ENCODE assay signal across 14 cellular contexts in genomic region chr11:15145151-15145550, GRCh38. TPM values are rescaled to one million over a fixed set of nuclear protein-coding genes. Genes with fewer than 3 reads are reported as not detected.
DNase-seq lines count a peak whose midpoint lies in the region; ATAC-seq, FAIRE-seq and TF ChIP-seq lines count a peak whose summit lies in the region.
"Had no signal": no experiment of that assay in that cellular context is flagged by ENCODE, and none has a peak within 500 bp of the region (broad histone marks: within the 10 kb centered on the region; RNA-seq: fewer than 3 reads in every experiment).

No MANE protein-coding gene starts in this region.

- H3K27me3 ChIP-seq in liver (ENCODE audit: control insufficient read depth in 4 of 4, insufficient read depth in 4 of 4, low read length in 3 of 4) (no peaks in the 10 kb centered on the region), HepG2 (ENCODE audit: control insufficient read depth in 1 of 2, insufficient read depth in 2 of 2, low read length in 2 of 2) (no peaks in the 10 kb centered on the region), colonic mucosa (no peaks in the 10 kb centered on the region), right lobe of liver (no peaks in the 10 kb centered on the region)
- H3K27me3 ChIP-seq: BLaER1 had no signal

- no peaks in the 10 kb centered on the region for H3K27me3 Mint-ChIP-seq in MCF 10A (ENCODE audit: insufficient read depth, unreplicated experiment)

- TF ChIP-seq CTCF in liver (IDR thresholded peaks at IDR 0.05; ENCODE audit: low read depth, low read length, missing input control) (no peak), HepG2 (CRISPR knock-in tag; IDR thresholded peaks at IDR 0.05) (no peak), colonic mucosa (IDR thresholded peaks at IDR 0.05) (no peak), right lobe of liver (IDR thresholded peaks at IDR 0.05) (no peak), MCF 10A (IDR thresholded peaks at IDR 0.05; ENCODE audit: unreplicated experiment) (no peak)

- no peak for TF ChIP-seq EP300 in HepG2 (IDR thresholded peaks at IDR 0.05; ENCODE audit: low read depth in 2 of 2, low read length in 2 of 2)
- TF ChIP-seq EP300 in HepG2 (CRISPR knock-in tag; IDR thresholded peaks at IDR 0.05; ENCODE audit: borderline replicate concordance) = no peak

- CTCF ChIA-PET in HepG2 (lab: Yijun Ruan, JAX; ENCODE audit: low intra/inter-chr PET ratio, low total read pairs) = no interaction called here
- CTCF ChIA-PET in MCF 10A (lab: Yijun Ruan, JAX) = interaction anchor here (0.8 to 1.2 kb wide), 2 partner anchors 43 to 65 kb away, joined by 3 read pairs; no protein-coding TSS in a partner anchor

- TF ChIP-seq POLR2A in HepG2 (IDR thresholded peaks at IDR 0.05; ENCODE audit: insufficient read depth in 1 of 2, low read depth in 2 of 2, low read length in 2 of 2) (no peak), right lobe of liver (IDR thresholded peaks at IDR 0.05) (no peak)

- no peak overlapping the region for H2AFZ ChIP-seq in HepG2 (ENCODE audit: low read length)

- H3K36me3 Mint-ChIP-seq in MCF 10A (ENCODE audit: insufficient read depth, unreplicated experiment) = no peaks in the 10 kb centered on the region

- no peaks in the 10 kb centered on the region for H3K4me1 Mint-ChIP-seq in MCF 10A (ENCODE audit: insufficient read depth, unreplicated experiment)

- H3K36me3 ChIP-seq in liver (ENCODE audit: control insufficient read depth in 4 of 4, insufficient read depth in 3 of 4, low read depth in 1 of 4, low read length in 3 of 4) (no peaks in the 10 kb centered on the region), HepG2 (replicated peaks in 1 of 2; ENCODE audit: control insufficient read depth in 1 of 2, insufficient read depth in 2 of 2, low read length in 2 of 2) (no peaks in the 10 kb centered on the region), colonic mucosa (no peaks in the 10 kb centered on the region), right lobe of liver (no peaks in the 10 kb centered on the region)
- H3K36me3 ChIP-seq: BLaER1 had no signal

- no peak overlapping the region for H3K4me3 Mint-ChIP-seq in MCF 10A (ENCODE audit: unreplicated experiment)
- H3K4me3 Mint-ChIP-seq: CD8-positive, alpha-beta memory T cell had no signal

- DNase-seq in HepG2 (ENCODE audit: low spot score) (no peak), colonic mucosa (peak; percentile 29), right lobe of liver (no peak), MCF 10A (ENCODE audit: unreplicated experiment) (no peak), islet precursor cell (no peak)
- DNase-seq: AML-193; CD8-positive, alpha-beta memory T cell; GF-D8 had no signal

- H3K27ac ChIP-seq in liver (ENCODE audit: low read depth in 1 of 2, low read length in 2 of 2) = no peak overlapping the region
- no peak overlapping the region for H3K27ac ChIP-seq in HepG2 (ENCODE audit: extremely low read length, insufficient read depth, low read length)
- H3K27ac ChIP-seq in colonic mucosa = peak overlapping the region; percentile 65
- H3K27ac ChIP-seq in right lobe of liver = peak overlapping the region in 1 of 3 donors; percentile 37
- H3K27ac ChIP-seq: 22Rv1, BLaER1 had no signal

- no peaks in the 10 kb centered on the region for H3K79me2 ChIP-seq in HepG2 (ENCODE audit: insufficient read depth, low read length)

- WGBS in liver = 44% methylated on average over 2 of the region's 2 CpGs
- 9% methylated on average over 2 of the region's 2 CpGs for WGBS in HepG2 (ENCODE audit: low lambda C conversion rate)
- 33% methylated on average over 2 of the region's 2 CpGs for WGBS in right lobe of liver (ENCODE audit: insufficient coverage, low coverage, low lambda C conversion rate, missing lambda C conversion rate)

- TF ChIP-seq RAD21 in liver (IDR thresholded peaks at IDR 0.05) (no peak), HepG2 (CRISPR knock-in tag; IDR thresholded peaks at IDR 0.05) (no peak)

- no peak for FAIRE-seq in HepG2 (lab: Jason Lieb, UNC)

- POLR2A ChIA-PET in HepG2 (lab: Yijun Ruan, JAX) (no interaction called here), MCF 10A (lab: Yijun Ruan, JAX) (no interaction called here)

- H3K4me2 ChIP-seq in HepG2 (ENCODE audit: low read depth, low read length) = no peak overlapping the region
- H3K4me2 ChIP-seq: BLaER1 had no signal

- in situ Hi-C loops in HepG2 (cut with HindIII; ENCODE audit: extremely low pct_ligation_motif_present, low pct_unique_long_range_greater_than_20kb) = no loop called here

- no peaks in the 10 kb centered on the region for H4K20me1 ChIP-seq in HepG2 (ENCODE audit: insufficient read depth, low read length)
- H4K20me1 ChIP-seq: BLaER1 had no signal

- H3K9me3 Mint-ChIP-seq in MCF 10A (ENCODE audit: unreplicated experiment) = no peaks in the 10 kb centered on the region
- H3K9me3 Mint-ChIP-seq: CD8-positive, alpha-beta memory T cell had no signal

- intact Hi-C loops in HepG2 (cut with micrococcal nuclease; ENCODE audit: unreplicated experiment) = no loop called here
- intact Hi-C loops in colonic mucosa (cut with DNase I) = no loop called here
- intact Hi-C loops in right lobe of liver (cut with DNase I) = loop anchor here in 1 of 2 donors (10.0 kb wide), 1 partner anchor 60 kb away; no protein-coding TSS in a partner anchor
- intact Hi-C loops in MCF 10A (cut with micrococcal nuclease) = no loop called here

- ATAC-seq in HepG2 (no peak), right lobe of liver (peak; percentile 54 to 78 (median 74)), HG02798 (IDR thresholded peaks at IDR 0.05; ENCODE audit: poor library complexity, unreplicated experiment) (no peak), GM18519 (IDR thresholded peaks at IDR 0.05; ENCODE audit: low FRiP score, unreplicated experiment) (no peak)

- H3K9ac ChIP-seq in liver (ENCODE audit: low read depth in 1 of 2, low read length in 2 of 2) (no peak overlapping the region), HepG2 (ENCODE audit: insufficient read depth, low read depth, low read length) (no peak overlapping the region), colonic mucosa (ENCODE audit: low read depth in 2 of 2, low read length in 2 of 2) (no peak overlapping the region)
- H3K9ac ChIP-seq: BLaER1 had no signal

- H3K9me3 ChIP-seq in liver (ENCODE audit: control insufficient read depth in 4 of 4, low read length in 3 of 4) = no peaks in the 10 kb centered on the region
- no peaks in the 10 kb centered on the region for H3K9me3 ChIP-seq in HepG2 (ENCODE audit: low read length)
- no peaks in the 10 kb centered on the region for H3K9me3 ChIP-seq in colonic mucosa
- no peaks in the 10 kb centered on the region for H3K9me3 ChIP-seq in right lobe of liver
- H3K9me3 ChIP-seq: BLaER1 had no signal

- H3K27ac Mint-ChIP-seq in MCF 10A (ENCODE audit: low read depth, unreplicated experiment) = no peak overlapping the region
- H3K27ac Mint-ChIP-seq: CD8-positive, alpha-beta memory T cell had no signal

- H3K4me3 ChIP-seq in liver (ENCODE audit: low read depth in 1 of 3, low read length in 3 of 3) = no peak overlapping the region
- no peak overlapping the region for H3K4me3 ChIP-seq in HepG2 (replicated peaks in 1 of 3; ENCODE audit: insufficient read depth in 1 of 3, low read depth in 2 of 3, low read length in 3 of 3)
- H3K4me3 ChIP-seq in colonic mucosa = no peak overlapping the region
- H3K4me3 ChIP-seq in right lobe of liver = no peak overlapping the region
- H3K4me3 ChIP-seq: BLaER1 had no signal

- H3K4me1 ChIP-seq in liver (ENCODE audit: control insufficient read depth in 4 of 4, insufficient read depth in 4 of 4, low read length in 3 of 4) (peaks cover 7 to 18% (median 10%) of the 10 kb centered on the region in 4 donors), HepG2 (ENCODE audit: insufficient read depth, low read length) (0 out of 2 replicates have a peak, but pooled peaks cover 6% of the 10 kb centered on the region), colonic mucosa (peaks cover 6% of the 10 kb centered on the region), right lobe of liver (peaks cover 0 to 20% (median 5%) of the 10 kb centered on the region in 4 donors)

- BruUV-seq in HepG2 (replicated peaks; lab: Mats Ljungman, UMichigan) (no TSS peak), MCF 10A (replicated peaks; lab: Mats Ljungman, UMichigan) (no TSS peak)

TF ChIP-seq in liver, 16 proteins besides CTCF, POLR2A, EP300 and RAD21 (continues in another document):
- peak; percentile 77 to 86 for TF ChIP-seq HNF4A (conservative IDR thresholded peaks at IDR 0.05)
- TF ChIP-seq RXRA (IDR thresholded peaks at IDR 0.05) = peak; percentile 26 to 58
- no peak for TF ChIP-seq GABPA (IDR thresholded peaks at IDR 0.05 in 1 of 2, conservative IDR thresholded peaks at IDR 0.05 in 1 of 2)
- peak; percentile 16 for TF ChIP-seq HNF4G (IDR thresholded peaks at IDR 0.05)

TF ChIP-seq in HepG2, 621 proteins besides CTCF, POLR2A, EP300 and RAD21 (continues in another document):
- no peak for TF ChIP-seq ZNF264 (CRISPR knock-in tag; IDR thresholded peaks at IDR 0.05)
- no peak for TF ChIP-seq WIZ (CRISPR knock-in tag; IDR thresholded peaks at IDR 0.05)
- no peak for TF ChIP-seq ISX (CRISPR knock-in tag; conservative IDR thresholded peaks at IDR 0.05)

RNA-seq across cellular contexts. Expression of gene INSC, which starts 30.4 kb away (rescaled TPM):
- total RNA-seq in liver (under 1 TPM; 0.09 to 0.25 TPM), HepG2 (2016; rRNA removed; fragmentation: Illumina TruSeq; extraction: Trizol) (not detected in 2 replicates), colonic mucosa (1 to 10 TPM; 1.6 TPM), right lobe of liver (under 1 TPM in 3 of 6 experiments, not detected in 3; 0.15 to 0.44 (median 0.43) TPM), MCF 10A (2022) (4.6 and 5.8 TPM in 2 replicates)
- polyA plus RNA-seq in liver (under 1 TPM; 0.02 to 0.15 TPM), HepG2 (2011; rRNA removed) (0.05 and 0.09 TPM in 2 replicates)
- not detected in 2 replicates for total RNA-seq in HepG2 (2016; cell fraction: cytosol; rRNA removed; fragmentation: Illumina TruSeq; extraction: Trizol; ENCODE audit: low read depth)
- total RNA-seq in HepG2 (2016; cell fraction: insoluble cytoplasmic fraction; rRNA removed; fragmentation: Illumina TruSeq; extraction: Trizol) = not detected in 2 replicates
- not detected in 2 replicates for total RNA-seq in HepG2 (2016; cell fraction: membrane; rRNA removed; fragmentation: Illumina TruSeq; extraction: Trizol)
- not detected in 2 replicates for total RNA-seq in HepG2 (2016; cell fraction: nucleus; rRNA removed; fragmentation: Illumina TruSeq; extraction: Trizol)
- polyA plus RNA-seq in HepG2 (2011; cell fraction: cytosol; rRNA removed) = not detected in 2 replicates
- 0.12 and 0.24 TPM in 2 replicates for polyA plus RNA-seq in HepG2 (2011; cell fraction: nucleus; rRNA removed)
- polyA plus RNA-seq in HepG2 (2012) = not detected in 2 replicates
- polyA plus RNA-seq in HepG2 (2016; cell fraction: cytosol; fragmentation: Illumina TruSeq; extraction: Trizol; ENCODE audit: low read depth) = not detected in 2 replicates
- not detected in 2 replicates for polyA plus RNA-seq in HepG2 (2016; cell fraction: insoluble cytoplasmic fraction; fragmentation: Illumina TruSeq; extraction: Trizol; ENCODE audit: low read depth)
- not detected in 2 replicates for polyA plus RNA-seq in HepG2 (2016; cell fraction: membrane; fragmentation: Illumina TruSeq; extraction: Trizol; ENCODE audit: low read depth)
- not detected in 2 replicates for polyA plus RNA-seq in HepG2 (2016; cell fraction: nucleus; fragmentation: Illumina TruSeq; extraction: Trizol; ENCODE audit: insufficient read depth, low read depth)
- polyA minus RNA-seq in HepG2 (2011; rRNA and poly(A)+ RNA removed; ENCODE audit: low replicate concordance) = not detected in 2 replicates
- polyA minus RNA-seq in HepG2 (2011; cell fraction: cytosol; rRNA and poly(A)+ RNA removed) = not detected in 2 replicates
- not detected in 2 replicates for polyA minus RNA-seq in HepG2 (2011; cell fraction: nucleus; rRNA and poly(A)+ RNA removed)
- total RNA-seq: CD8-positive, alpha-beta memory T cell; H4 had no signal
- polyA plus RNA-seq: CD8-positive, alpha-beta memory T cell had no signal

Comparison
In these comparisons a context has a peak if more than half of its experiments do, and no peak if none do; other contexts are left out.
1. ATAC-seq: peak in right lobe of liver (4 of 4); none in HepG2 (single experiment), HG02798 (single experiment) and GM18519 (single experiment).